In the genomic region with DNA sequence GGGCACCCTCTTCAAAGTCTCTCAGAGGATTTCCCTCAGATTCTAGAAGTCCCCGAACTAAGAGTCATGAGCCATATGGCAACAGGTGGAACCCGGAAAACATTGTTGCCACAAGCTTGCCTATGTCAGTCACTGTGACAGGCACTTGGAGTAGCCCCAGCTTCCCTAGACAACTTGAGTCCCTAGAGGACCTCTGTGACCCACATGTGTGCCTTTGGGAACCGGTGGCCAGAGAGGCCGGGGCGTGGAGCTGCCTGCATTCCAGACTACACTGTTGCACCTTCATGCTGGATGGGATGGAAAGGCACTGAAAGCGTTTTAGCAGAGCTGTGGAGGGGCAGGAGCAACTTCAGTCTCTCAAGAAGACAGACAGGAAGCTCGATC, we compare ENCODE assay signal across 16 cellular contexts. TPM values are rescaled to one million over a fixed set of nuclear protein-coding genes. Genes with fewer than 3 reads are reported as not detected.
DNase-seq lines count a peak whose midpoint lies in the region; ATAC-seq, FAIRE-seq and TF ChIP-seq lines count a peak whose summit lies in the region.
"Had no signal": no experiment of that assay in that cellular context is flagged by ENCODE, and none has a peak within 500 bp of the region (broad histone marks: within the 10 kb centered on the region; RNA-seq: fewer than 3 reads in every experiment).

No MANE protein-coding gene starts in this region.

- H3K9ac ChIP-seq in keratinocyte (ENCODE audit: control insufficient read depth, extremely low read depth, insufficient read depth, low read length): peak overlapping the region; percentile 61

- 87 to 94% (median 88%) methylated on average over 3 to 7 of the region's 7 CpGs for WGBS in adrenal gland, 4 donors

- no peaks in the 10 kb centered on the region for H3K79me2 ChIP-seq in keratinocyte (ENCODE audit: control insufficient read depth, insufficient read depth, low read length)

- TF ChIP-seq POLR2A in adrenal gland (IDR thresholded peaks at IDR 0.05): no peak

- POLR2A ChIA-PET in CD8-positive, alpha-beta T cell (lab: Charles Lee): no interaction called here

- no peaks in the 10 kb centered on the region; the same call in 1 of the 2 replicates for H3K27me3 ChIP-seq in H7 (ENCODE audit: control insufficient read depth, insufficient read depth, low read length)
- no peaks in the 10 kb centered on the region for H3K27me3 ChIP-seq in adrenal gland
- no peaks in the 10 kb centered on the region for H3K27me3 ChIP-seq in keratinocyte (ENCODE audit: control insufficient read depth, extremely low read depth, insufficient read depth, low read length)
- no peaks in the 10 kb centered on the region for H3K27me3 ChIP-seq in CD8-positive, alpha-beta T cell (ENCODE audit: insufficient read depth, low read length)

- H2AFZ ChIP-seq in keratinocyte (ENCODE audit: control insufficient read depth, low read length): no peak overlapping the region

- no peak overlapping the region for H3K4me3 ChIP-seq in H7 (ENCODE audit: insufficient read depth, low read depth, low read length)
- H3K4me3 ChIP-seq in adrenal gland: no peak overlapping the region
- no peak overlapping the region for H3K4me3 ChIP-seq in keratinocyte (ENCODE audit: control insufficient read depth in 2 of 3, extremely low read depth in 1 of 3, insufficient read depth in 2 of 3, low read depth in 1 of 3, low read length in 3 of 3)
- H3K4me3 ChIP-seq in CD8-positive, alpha-beta T cell (ENCODE audit: low read depth, low read length): no peak overlapping the region
- H3K4me3 ChIP-seq in foreskin fibroblast (ENCODE audit: low read depth in 1 of 2, low read length in 2 of 2): no peak overlapping the region
- H3K4me3 ChIP-seq: A549 had no signal

- H3K36me3 ChIP-seq in H7 (replicated peaks; ENCODE audit: control insufficient read depth, insufficient read depth, low read length) (no peaks in the 10 kb centered on the region), adrenal gland (replicated peaks in 1 of 2) (peaks cover 0 to 24% of the 10 kb centered on the region in 2 donors), keratinocyte (ENCODE audit: control insufficient read depth in 2 of 2, extremely low read depth in 1 of 2, insufficient read depth in 2 of 2, low read length in 2 of 2) (no peaks in the 10 kb centered on the region)
- no peaks in the 10 kb centered on the region for H3K36me3 ChIP-seq in CD8-positive, alpha-beta T cell (ENCODE audit: insufficient read depth, low read length)

- H3K36me3 Mint-ChIP-seq in CD8-positive, alpha-beta T cell: no peaks in the 10 kb centered on the region

- DNase-seq in 8988T (peak; percentile 6), H7 (peak; percentile 30), adrenal gland (peak in 2 of 7 donors; percentile 13 to 54), keratinocyte (ENCODE audit: low read depth, low spot score) (no peak), foreskin fibroblast (no peak), D721Med (ENCODE audit: insufficient read length, low spot score) (no peak)
- DNase-seq in CD8-positive, alpha-beta T cell: no peak
- DNase-seq: NCI-H1092; NCI-H226; NCI-H526 treated with DMSO at 0.1 percent for 48 hours; NK-92 treated with Interleukin-12 subunit alpha and Interleukin-12 subunit beta, amount 100 ng/mL, for 24 hours; Right ventricle myocardium superior had no signal

- no peak for TF ChIP-seq CTCF in adrenal gland (IDR thresholded peaks at IDR 0.05)
- no peak for TF ChIP-seq CTCF in keratinocyte (optimal IDR thresholded peaks at IDR 0.05 in 1 of 3, IDR thresholded peaks at IDR 0.05 in 1 of 3, conservative IDR thresholded peaks at IDR 0.05 in 1 of 3; ENCODE audit: extremely low read depth in 1 of 3, insufficient read depth in 2 of 3, low read length in 3 of 3)
- TF ChIP-seq CTCF in CD8-positive, alpha-beta T cell (IDR thresholded peaks at IDR 0.05): no peak
- no peak for TF ChIP-seq CTCF in foreskin fibroblast (IDR thresholded peaks at IDR 0.05; ENCODE audit: low read depth, low read length)
- TF ChIP-seq CTCF in D721Med (IDR thresholded peaks at IDR 0.05; ENCODE audit: insufficient read depth, missing control alignments): no peak

- intact Hi-C loops in adrenal gland (cut with DNase I): no loop called here
- intact Hi-C loops in CD8-positive, alpha-beta T cell (cut with DNase I, micrococcal nuclease): no loop called here

- H3K9me3 Mint-ChIP-seq in CD8-positive, alpha-beta T cell: no peaks in the 10 kb centered on the region

- H3K4me3 Mint-ChIP-seq in CD8-positive, alpha-beta T cell: no peak overlapping the region

- H3K27ac Mint-ChIP-seq in CD8-positive, alpha-beta T cell: no peak overlapping the region

- ATAC-seq in CD8-positive, alpha-beta T cell: no peak
- ATAC-seq in HG02938 (IDR thresholded peaks at IDR 0.05; ENCODE audit: unreplicated experiment): no peak
- ATAC-seq: A549, SK-N-SH treated with all-trans-retinoic acid at 6 μM for 48 hours had no signal

- peaks cover 3% of the 10 kb centered on the region for H3K4me1 Mint-ChIP-seq in CD8-positive, alpha-beta T cell (ENCODE audit: low read depth)

- H4K20me1 ChIP-seq in keratinocyte (ENCODE audit: control insufficient read depth, extremely low read depth, insufficient read depth, low read length): no peaks in the 10 kb centered on the region

- CTCF ChIA-PET in CD8-positive, alpha-beta T cell (lab: Charles Lee): no interaction called here

- H3K4me1 ChIP-seq in adrenal gland (replicated peaks in 1 of 2) (peaks cover 22 to 69% of the 10 kb centered on the region in 2 donors), keratinocyte (ENCODE audit: control insufficient read depth, extremely low read depth, insufficient read depth, low read length) (peaks cover 27% of the 10 kb centered on the region)
- no peaks in the 10 kb centered on the region for H3K4me1 ChIP-seq in CD8-positive, alpha-beta T cell (ENCODE audit: insufficient read depth, low read length)

- dilution Hi-C loops in keratinocyte (cut with MboI; ENCODE audit: extremely low pct_ligation_motif_present, low sequenced_read_pairs): no loop called here

- H3K27ac ChIP-seq in adrenal gland (peak overlapping the region in 3 of 5 donors; percentile 14 to 95 (median 55)), keratinocyte (ENCODE audit: control insufficient read depth, insufficient read depth, low read length) (no peak overlapping the region)
- H3K27ac ChIP-seq in CD8-positive, alpha-beta T cell (ENCODE audit: low read depth, low read length): no peak overlapping the region
- H3K27ac ChIP-seq: A549 had no signal

- no peak overlapping the region for H3K4me2 ChIP-seq in keratinocyte (ENCODE audit: control insufficient read depth, extremely low read depth, insufficient read depth, low read depth, low read length)
- H3K4me2 ChIP-seq: A549 had no signal

- H3K27me3 Mint-ChIP-seq in CD8-positive, alpha-beta T cell (ENCODE audit: low read depth): peaks cover 8% of the 10 kb centered on the region

- H3K9me3 ChIP-seq in adrenal gland (replicated peaks in 1 of 3) (no peaks in the 10 kb centered on the region), keratinocyte (ENCODE audit: control insufficient read depth, low read depth, low read length) (no peaks in the 10 kb centered on the region)
- H3K9me3 ChIP-seq in CD8-positive, alpha-beta T cell (ENCODE audit: low read length): no peaks in the 10 kb centered on the region
- H3K9me3 ChIP-seq: A549 had no signal

- H3K9me1 ChIP-seq in keratinocyte (ENCODE audit: control insufficient read depth, extremely low read depth, insufficient read depth, low read length): no peaks in the 10 kb centered on the region

- FAIRE-seq in keratinocyte (lab: Jason Lieb, UNC): no peak
- no peak for FAIRE-seq in D721Med (lab: Jason Lieb, UNC)
- FAIRE-seq: A549, H54 had no signal

RNA-seq across cellular contexts. Expression of a gene that starts 12.1 kb away (rescaled TPM):
- total RNA-seq in H7 (2014; rRNA removed; shearing (Covaris generic)): 0.73 and 0.89 TPM in 2 replicates
- 100 to 1,000 TPM in 7 of 8 donors, 10 to 100 TPM in 1; 85.3 to 389 (median 177) TPM for total RNA-seq in adrenal gland
- polyA plus RNA-seq in adrenal gland: 100 to 1,000 TPM in 1 of 3 donors, 10 to 100 TPM in 2; 73.4 to 274 (median 75.9) TPM
- polyA plus RNA-seq in keratinocyte: 21.0 to 23.4 TPM (median 21.7 TPM) in 3 replicates
- polyA plus RNA-seq in keratinocyte (2011; ENCODE audit: low read depth): 23.5 TPM
- polyA plus RNA-seq in keratinocyte (2011; cell fraction: cytosol; rRNA removed): 10.6 and 12.1 TPM in 2 replicates
- polyA plus RNA-seq in keratinocyte (2011; cell fraction: nucleus; rRNA removed): 29.3 and 30.3 TPM in 2 replicates
- 20.7 and 50.5 TPM in 2 replicates for polyA plus RNA-seq in keratinocyte (2012; ENCODE audit: low replicate concordance)
- polyA minus RNA-seq in keratinocyte: 27.3 to 36.0 TPM (median 30.6 TPM) in 3 replicates
- polyA minus RNA-seq in keratinocyte (2011; cell fraction: cytosol; rRNA and poly(A)+ RNA removed): 17.3 TPM
- polyA minus RNA-seq in keratinocyte (2011; cell fraction: nucleus; rRNA and poly(A)+ RNA removed): 27.3 and 31.5 TPM in 2 replicates
- under 1 TPM in 1 of 2 experiments, not detected in 1; 0.16 TPM for total RNA-seq in CD8-positive, alpha-beta T cell

RNA-seq across cellular contexts. Expression of a gene that starts 36.2 kb away (rescaled TPM):
- total RNA-seq in H7 (2014; rRNA removed; shearing (Covaris generic)): 22.7 and 31.9 TPM in 2 replicates
- 10 to 100 TPM; 19.7 to 42.3 (median 25.8) TPM for total RNA-seq in adrenal gland
- polyA plus RNA-seq in adrenal gland (10 to 100 TPM; 19.3 to 38.7 (median 20.4) TPM), keratinocyte (21.0 to 35.9 TPM (median 34.2 TPM) in 3 replicates)
- polyA plus RNA-seq in keratinocyte (2011; ENCODE audit: low read depth): 2.5 TPM
- polyA plus RNA-seq in keratinocyte (2011; cell fraction: cytosol; rRNA removed): 25.2 and 37.1 TPM in 2 replicates
- polyA plus RNA-seq in keratinocyte (2011; cell fraction: nucleus; rRNA removed): 33.4 and 33.7 TPM in 2 replicates
- polyA plus RNA-seq in keratinocyte (2012; ENCODE audit: low replicate concordance): 16.1 and 19.3 TPM in 2 replicates
- 8.3 to 15.7 TPM (median 8.7 TPM) in 3 replicates for polyA minus RNA-seq in keratinocyte
- 6.7 TPM for polyA minus RNA-seq in keratinocyte (2011; cell fraction: cytosol; rRNA and poly(A)+ RNA removed)
- polyA minus RNA-seq in keratinocyte (2011; cell fraction: nucleus; rRNA and poly(A)+ RNA removed): 6.2 and 8.6 TPM in 2 replicates
- 1 to 10 TPM; 2.5 to 3.4 TPM for total RNA-seq in CD8-positive, alpha-beta T cell

Comparison
In these comparisons a context has a peak if more than half of its experiments do, and no peak if none do; other contexts are left out.
1. DNase-seq: peak in 8988T (single experiment) and H7 (single experiment); none in keratinocyte (single experiment), CD8-positive, alpha-beta T cell (0 of 7), foreskin fibroblast (0 of 2) and D721Med (single experiment).
2. H3K27ac ChIP-seq: peak in adrenal gland (3 of 5); none in keratinocyte (single experiment) and CD8-positive, alpha-beta T cell (single experiment).
3. RNA of a gene that starts 12.1 kb away (total RNA-seq): 85.3 to 389 TPM in adrenal gland; 0.73 to 0.89 TPM in H7 and 0.16 TPM in CD8-positive, alpha-beta T cell; every median in the first group is over 10 times any median in the second.